8 cellular contexts compared by ENCODE assay signal in genomic region chr7:55552320-55553086, GRCh38. TPM values are rescaled to one million over a fixed set of nuclear protein-coding genes. Genes with fewer than 3 reads are reported as not detected.
A peak's percentile ranks its signal among the peaks of the same experiment; 100 is the strongest.
DNase-seq lines count a peak whose midpoint lies in the region; ATAC-seq, FAIRE-seq and TF ChIP-seq lines count a peak whose summit lies in the region.

No MANE protein-coding gene starts in this region.

- no peak overlapping the region for H3K4ac ChIP-seq in H1 (replicated peaks; ENCODE audit: insufficient read length, low read depth, low read length)

- H3K4me1 ChIP-seq in H1 (replicated peaks in 1 of 4; ENCODE audit: control insufficient read depth in 3 of 4, insufficient read depth in 4 of 4, low read length in 3 of 4) (peaks cover 11 to 48% (median 25%) of the 10 kb centered on the region in 4 experiments), mucosa of stomach (ENCODE audit: control insufficient read depth, insufficient read depth, low read length) (peaks cover 71% of the 10 kb centered on the region)
- H3K4me1 ChIP-seq in CD8-positive, alpha-beta memory T cell (ENCODE audit: insufficient read depth, low read length), result peaks cover 81% of the 10 kb centered on the region

- no peak overlapping the region for H3K4me3 Mint-ChIP-seq in activated naive CD8-positive, alpha-beta T cell treated with anti-CD3 and anti-CD28 coated beads, Interleukin-2, amount 50 U/mL, for 24 hours
- H3K4me3 Mint-ChIP-seq in CD8-positive, alpha-beta memory T cell, result no peak overlapping the region

- no peak for TF ChIP-seq POLR2A in H1 (IDR thresholded peaks at IDR 0.05; ENCODE audit: control extremely low read depth in 1 of 2, low read depth in 2 of 2, low read length in 2 of 2)

- H3K27me3 Mint-ChIP-seq in activated naive CD8-positive, alpha-beta T cell treated with anti-CD3 and anti-CD28 coated beads, Interleukin-2, amount 50 U/mL, for 24 hours, result no peaks in the 10 kb centered on the region
- H3K27me3 Mint-ChIP-seq in CD8-positive, alpha-beta memory T cell, result peaks cover 0 to 2% of the 10 kb centered on the region in 2 donors

- H3K79me2 ChIP-seq in H1 (ENCODE audit: control insufficient read depth in 1 of 2, insufficient read depth in 2 of 2, low read length in 2 of 2), result peaks cover 23 to 99% of the 10 kb centered on the region in 2 experiments

- CTCF ChIA-PET in H1 (lab: Charles Lee; ENCODE audit: partially characterized antibody), result interaction anchor here (0.7 to 1.4 kb wide), 3 partner anchors 12 to 16 kb away, joined by 3 to 4 read pairs (median 3); no protein-coding TSS in a partner anchor
- CTCF ChIA-PET in CD8-positive, alpha-beta memory T cell (lab: Charles Lee), result no interaction called here

- TF ChIP-seq CTCF in H1 (IDR thresholded peaks at IDR 0.05; ENCODE audit: control extremely low read depth in 1 of 3, insufficient read depth in 1 of 3, low read depth in 1 of 3, low read length in 3 of 3), result no peak

- H3K9me3 Mint-ChIP-seq in activated naive CD8-positive, alpha-beta T cell treated with anti-CD3 and anti-CD28 coated beads, Interleukin-2, amount 50 U/mL, for 24 hours, result no peaks in the 10 kb centered on the region
- H3K9me3 Mint-ChIP-seq in CD8-positive, alpha-beta memory T cell, result no peaks in the 10 kb centered on the region

- H2AFZ ChIP-seq in H1 (ENCODE audit: low read length), result no peak overlapping the region

- no peak overlapping the region for H3K23ac ChIP-seq in H1 (ENCODE audit: insufficient read length)

- H3K4me2 ChIP-seq in H1 (ENCODE audit: insufficient read depth in 1 of 2, low read depth in 2 of 2, low read length in 2 of 2), result no peak overlapping the region

- H3K18ac ChIP-seq in H1 (ENCODE audit: extremely low read depth, low read length), result no peak overlapping the region

- no peak overlapping the region for H4K8ac ChIP-seq in H1 (ENCODE audit: extremely low read depth, insufficient read depth, low read length)

- ATAC-seq in activated naive CD8-positive, alpha-beta T cell treated with anti-CD3 and anti-CD28 coated beads, Interleukin-2, amount 50 U/mL, for 24 hours, result no peak
- ATAC-seq in HG03457 (IDR thresholded peaks at IDR 0.05; ENCODE audit: unreplicated experiment), result no peak

- TF ChIP-seq RAD21 in H1 (IDR thresholded peaks at IDR 0.05 in 1 of 2, conservative IDR thresholded peaks at IDR 0.05 in 1 of 2; ENCODE audit: low read depth in 2 of 2, low read length in 2 of 2), result no peak

- peaks cover 94% of the 10 kb centered on the region for H3K4me1 Mint-ChIP-seq in activated naive CD8-positive, alpha-beta T cell treated with anti-CD3 and anti-CD28 coated beads, Interleukin-2, amount 50 U/mL, for 24 hours
- H3K4me1 Mint-ChIP-seq in CD8-positive, alpha-beta memory T cell, result peaks cover 86 to 100% (median 98%) of the 10 kb centered on the region in 3 donors

- H2BK5ac ChIP-seq in H1 (ENCODE audit: low read depth, low read length), result no peak overlapping the region

- H2BK15ac ChIP-seq in H1 (ENCODE audit: low read length), result no peak overlapping the region

- H3K56ac ChIP-seq in H1 (replicated peaks; ENCODE audit: insufficient read length, low read depth, low read length), result no peak overlapping the region

- no peaks in the 10 kb centered on the region; the same call in 1 of the 2 replicates for H3K23me2 ChIP-seq in H1 (ENCODE audit: low read depth, low read length)

- POLR2A ChIA-PET in H1 (lab: Charles Lee; ENCODE audit: partially characterized antibody), result interaction anchor here (1.0 kb wide), 1 partner anchor 9 kb away, joined by 3 read pairs; no protein-coding TSS in a partner anchor
- POLR2A ChIA-PET in CD8-positive, alpha-beta memory T cell (lab: Charles Lee), result interaction anchor here (1.4 kb wide), 1 partner anchor 19 kb away, joined by 3 read pairs; no protein-coding TSS in a partner anchor

- no peak overlapping the region for H3K27ac Mint-ChIP-seq in activated naive CD8-positive, alpha-beta T cell treated with anti-CD3 and anti-CD28 coated beads, Interleukin-2, amount 50 U/mL, for 24 hours
- peak overlapping the region in 2 of 8 donors; percentile 23 to 44 for H3K27ac Mint-ChIP-seq in CD8-positive, alpha-beta memory T cell

- no peak overlapping the region for H3K27ac ChIP-seq in H1 (ENCODE audit: low read depth, low read length)
- no peak overlapping the region for H3K27ac ChIP-seq in CD8-positive, alpha-beta memory T cell (ENCODE audit: low read depth, low read length)

- H3K36me3 Mint-ChIP-seq in activated naive CD8-positive, alpha-beta T cell treated with anti-CD3 and anti-CD28 coated beads, Interleukin-2, amount 50 U/mL, for 24 hours (ENCODE audit: low read depth), result peaks cover 26% of the 10 kb centered on the region
- H3K36me3 Mint-ChIP-seq in CD8-positive, alpha-beta memory T cell, result peaks cover 0 to 39% (median 5%) of the 10 kb centered on the region in 3 donors

- H3K36me3 ChIP-seq in H1 (ENCODE audit: control insufficient read depth in 2 of 4, insufficient read depth in 4 of 4, low read length in 3 of 4), result no peaks in the 10 kb centered on the region
- H3K36me3 ChIP-seq in mucosa of stomach (ENCODE audit: control insufficient read depth, insufficient read depth, low read length), result no peaks in the 10 kb centered on the region
- peaks cover 7% of the 10 kb centered on the region for H3K36me3 ChIP-seq in CD8-positive, alpha-beta memory T cell (ENCODE audit: insufficient read depth, low read length)

- H2BK12ac ChIP-seq in H1 (ENCODE audit: low read depth, low read length), result peak overlapping the region; percentile 44; the same call in 1 of the 2 replicates

- no peak overlapping the region for H3K14ac ChIP-seq in H1 (ENCODE audit: insufficient read length)

- no peak overlapping the region for H4K91ac ChIP-seq in H1 (replicated peaks; ENCODE audit: insufficient read length, low read length)

- 90% methylated on average over 13 of the region's 13 CpGs; no CpG with 5 or more reads in 1 of the 2 experiments for WGBS in H1 (ENCODE audit: extremely low coverage in 1 of 2, insufficient coverage in 1 of 2, insufficient read length in 1 of 2, insufficient replicate concordance in 2 of 2, low coverage in 1 of 2, low lambda C conversion rate in 2 of 2, missing lambda C conversion rate in 1 of 2), 2 experiments

- no peak overlapping the region for H2BK20ac ChIP-seq in H1 (ENCODE audit: low read length)

- peaks cover 34% of the 10 kb centered on the region for H3K79me1 ChIP-seq in H1 (ENCODE audit: low read depth, low read length)

- no peak for TF ChIP-seq EP300 in H1 (IDR thresholded peaks at IDR 0.05; ENCODE audit: borderline replicate concordance in 1 of 2, low read depth in 2 of 2, low read length in 2 of 2)

- no peak overlapping the region for H2BK120ac ChIP-seq in H1 (replicated peaks; ENCODE audit: low read depth, low read length)

- H4K20me1 ChIP-seq in H1 (replicated peaks in 1 of 2; ENCODE audit: control insufficient read depth in 1 of 2, insufficient read depth in 2 of 2, low read length in 2 of 2), result peaks cover 11 to 30% of the 10 kb centered on the region in 2 experiments

- H3K27me3 ChIP-seq in H1 (replicated peaks in 1 of 4; ENCODE audit: control insufficient read depth in 3 of 4, extremely low read depth in 1 of 4, insufficient read depth in 3 of 4, low read length in 3 of 4), result no peaks in the 10 kb centered on the region
- no peaks in the 10 kb centered on the region for H3K27me3 ChIP-seq in mucosa of stomach (ENCODE audit: control insufficient read depth, insufficient read depth, low read length)
- no peaks in the 10 kb centered on the region for H3K27me3 ChIP-seq in CD8-positive, alpha-beta memory T cell (ENCODE audit: insufficient read depth, low read length, poor library complexity, severe bottlenecking)

- no peak for FAIRE-seq in H1 (lab: Jason Lieb, UNC)

- no peaks in the 10 kb centered on the region for H3K9me3 ChIP-seq in H1 (ENCODE audit: insufficient read depth in 2 of 2, low read depth in 1 of 2, low read length in 1 of 2)
- no peaks in the 10 kb centered on the region for H3K9me3 ChIP-seq in mucosa of stomach (ENCODE audit: control insufficient read depth, low read length)
- H3K9me3 ChIP-seq in CD8-positive, alpha-beta memory T cell (ENCODE audit: low read length), result no peaks in the 10 kb centered on the region

- H2AK5ac ChIP-seq in H1 (ENCODE audit: low read depth, low read length), result no peak overlapping the region

- no peak overlapping the region for H3K4me3 ChIP-seq in H1 (ENCODE audit: extremely low read depth in 1 of 4, insufficient read depth in 2 of 4, low read depth in 3 of 4, low read length in 4 of 4)
- H3K4me3 ChIP-seq in mucosa of stomach (ENCODE audit: low read length), result no peak overlapping the region
- no peak overlapping the region for H3K4me3 ChIP-seq in CD8-positive, alpha-beta memory T cell (ENCODE audit: low read length)

- no peak overlapping the region for H4K5ac ChIP-seq in H1 (ENCODE audit: insufficient read length, low read depth, low read length)

- peak; percentile 90 for DNase-seq in A172 (ENCODE audit: low spot score)
- peak; percentile 59 for DNase-seq in NCI-H1417 treated with DMSO at 0.1 percent for 48 hours (lab: John Stamatoyannopoulos, UW)
- no peak for DNase-seq in H1 (ENCODE audit: low read depth in 1 of 2, low spot score in 2 of 2)
- DNase-seq in activated naive CD8-positive, alpha-beta T cell treated with anti-CD3 and anti-CD28 coated beads, Interleukin-2, amount 50 U/mL, for 24 hours, result no peak
- no peak for DNase-seq in NOMO-1 treated with dmso at 0.1 percent for 144 hours (lab: John Stamatoyannopoulos, UW; ENCODE audit: unreplicated experiment)
- DNase-seq in CD8-positive, alpha-beta memory T cell, result no peak

- H3K9ac ChIP-seq in H1 (replicated peaks in 1 of 4; ENCODE audit: extremely low read depth in 1 of 4, low read depth in 3 of 4, low read length in 3 of 4), result no peak overlapping the region
- H3K9ac ChIP-seq in mucosa of stomach (ENCODE audit: low read length), result peak overlapping the region; percentile 6

TF ChIP-seq in H1, 55 proteins besides CTCF, POLR2A, EP300 and RAD21:
- no peak for TF ChIP-seq RNF2 (IDR thresholded peaks at IDR 0.05; ENCODE audit: borderline replicate concordance, low read depth, low read length, missing control alignments, poor library complexity, severe bottlenecking)
- TF ChIP-seq BACH1 (IDR thresholded peaks at IDR 0.05; ENCODE audit: low read length), result peak; percentile 53; the same call in 1 of the 2 replicates

RNA-seq across cellular contexts. Expression of gene VOPP1, which starts 19.8 kb away (rescaled TPM):
- total RNA-seq in A172 (2014; rRNA removed; shearing (Covaris generic)), result 112 and 129 TPM in 2 replicates
- total RNA-seq in H1 (2021; fragmentation: NEBNext Ultra II Directional; extraction: Animal tissue kit (Norgen Biotek cat#: 25700)), result 82.7 and 83.0 TPM in 2 replicates
- 44.7 and 58.8 TPM in 2 replicates for polyA plus RNA-seq in H1 (2011; rRNA removed)
- polyA plus RNA-seq in H1 (2011; cell fraction: cytosol; rRNA removed), result 44.9 TPM
- 53.3 TPM for polyA plus RNA-seq in H1 (2011; cell fraction: nucleus; rRNA removed)
- 59.8 to 62.7 TPM (median 62.1 TPM) in 4 replicates for polyA plus RNA-seq in H1 (2012, experiment 1 of 2)
- polyA plus RNA-seq in H1 (2012, experiment 2 of 2), result 74.8 TPM
- polyA plus RNA-seq in H1 (2013, experiment 1 of 2), result 47.6 TPM
- polyA plus RNA-seq in H1 (2013, experiment 2 of 2), result 51.6 TPM
- polyA minus RNA-seq in H1 (2011; rRNA and poly(A)+ RNA removed), result 76.2 and 81.0 TPM in 2 replicates
- 51.9 TPM for polyA minus RNA-seq in H1 (2011; cell fraction: cytosol; rRNA and poly(A)+ RNA removed)
- 53.8 TPM for polyA minus RNA-seq in H1 (2011; cell fraction: nucleus; rRNA and poly(A)+ RNA removed)
- 10 to 100 TPM; 65.6 to 67.3 TPM for total RNA-seq in CD8-positive, alpha-beta memory T cell
- 34.8 TPM for polyA plus RNA-seq in CD8-positive, alpha-beta memory T cell

Comparison
In these comparisons a context has a peak if more than half of its experiments do, and no peak if none do; other contexts are left out.
1. DNase-seq: peak in A172 (single experiment) and NCI-H1417 treated with DMSO at 0.1 percent for 48 hours (single experiment); none in H1 (0 of 2), activated naive CD8-positive, alpha-beta T cell treated with anti-CD3 and anti-CD28 coated beads, Interleukin-2, amount 50 U/mL, for 24 hours (single experiment), NOMO-1 treated with dmso at 0.1 percent for 144 hours (single experiment) and CD8-positive, alpha-beta memory T cell (0 of 5).